10 cellular contexts compared by ENCODE assay signal in genomic region chr17:59825533-59826316, GRCh38.
DNase-seq lines count a peak whose midpoint lies in the region; ATAC-seq, FAIRE-seq and TF ChIP-seq lines count a peak whose summit lies in the region.
"Had no signal": no experiment of that assay in that cellular context is flagged by ENCODE, and none has a peak within 500 bp of the region (broad histone marks: within the 10 kb centered on the region; RNA-seq: fewer than 3 reads in every experiment).

No MANE protein-coding gene starts in this region.

- peak overlapping the region; percentile 67; the same call in 1 of the 2 replicates for H3K56ac ChIP-seq in IMR-90 (ENCODE audit: extremely low read depth, insufficient read depth, low read length)

- H3K27me3 ChIP-seq in IMR-90 (ENCODE audit: control insufficient read depth, insufficient read depth, low read length) (no peaks in the 10 kb centered on the region), GM12878 (replicated peaks in 1 of 2; ENCODE audit: control insufficient read depth in 2 of 2, insufficient read depth in 2 of 2, low read length in 1 of 2) (no peaks in the 10 kb centered on the region)

- peak overlapping the region; percentile 54 for H3K14ac ChIP-seq in IMR-90 (replicated peaks; ENCODE audit: low read depth, low read length)

- H4K8ac ChIP-seq in IMR-90 (ENCODE audit: low read depth in 2 of 2, low read length in 2 of 2), result peak overlapping the region; percentile 12 to 86

- H2BK15ac ChIP-seq in IMR-90 (ENCODE audit: low read depth, low read length), result peak overlapping the region; percentile 31; the same call in 2 of the 3 replicates

- H3K9ac ChIP-seq in IMR-90 (ENCODE audit: low read depth, low read length) (peak overlapping the region; percentile 19; the same call in 1 of the 2 replicates), GM12878 (ENCODE audit: control insufficient read depth, insufficient read depth, low read length) (peak overlapping the region; percentile 42)

- H3K4ac ChIP-seq in IMR-90 (ENCODE audit: low read depth, low read length), result peak overlapping the region; percentile 73

- WGBS in IMR-90 (ENCODE audit: extremely low coverage in 2 of 2, insufficient read length in 1 of 2), 2 experiments, result no CpG with 5 or more reads among the region's 5 CpGs
- 10% methylated on average over 5 of the region's 5 CpGs for WGBS in GM12878 (ENCODE audit: insufficient coverage, insufficient replicate concordance, low lambda C conversion rate, missing lambda C conversion rate)

- peaks cover 15 to 40% of the 10 kb centered on the region in 2 experiments for H3K79me1 ChIP-seq in IMR-90 (ENCODE audit: low read depth in 1 of 2, low read length in 2 of 2)

- RAD21 ChIA-PET in GM12878 (lab: Charles Lee; ENCODE audit: unreplicated experiment), result interaction anchor here (0.8 to 11.5 kb wide), 11 partner anchors 10 to 73 kb away, joined by 3 to 223 read pairs (median 6); no protein-coding TSS in a partner anchor

- peak overlapping the region; percentile 56 for H3K27ac ChIP-seq in IMR-90 (ENCODE audit: insufficient read depth, low read length)
- peak overlapping the region; percentile 98 for H3K27ac ChIP-seq in GM12878 (ENCODE audit: control insufficient read depth, insufficient read depth)

- H4K20me1 ChIP-seq in IMR-90 (ENCODE audit: insufficient read depth, low read length) (no peaks in the 10 kb centered on the region), GM12878 (ENCODE audit: control insufficient read depth, insufficient read depth) (no peaks in the 10 kb centered on the region)

- peak in 1 of 2 experiments; percentile 18; a peak in 1 of 4 replicates for TF ChIP-seq EP300 in GM12878 (IDR thresholded peaks at IDR 0.05; ENCODE audit: borderline replicate concordance in 1 of 2, control insufficient read depth in 1 of 2, low read depth in 2 of 2, low read length in 2 of 2)

- TF ChIP-seq RAD21 in IMR-90 (IDR thresholded peaks at IDR 0.05; ENCODE audit: low read length), result no peak
- no peak for TF ChIP-seq RAD21 in GM12878 (IDR thresholded peaks at IDR 0.05; ENCODE audit: insufficient read depth, low read depth, low read length)

- H3K36me3 ChIP-seq in IMR-90 (ENCODE audit: control insufficient read depth, insufficient read depth, low read length), result no peaks in the 10 kb centered on the region
- no peaks in the 10 kb centered on the region for H3K36me3 ChIP-seq in GM12878 (ENCODE audit: control insufficient read depth in 2 of 2, insufficient read depth in 2 of 2, low read length in 1 of 2)

- CTCF ChIA-PET in IMR-90 (lab: Yijun Ruan, JAX), result interaction anchor here (1.1 kb wide), 1 partner anchor 22 kb away, joined by 4 read pairs; no protein-coding TSS in a partner anchor
- CTCF ChIA-PET in GM12878 (lab: Yijun Ruan, JAX), result interaction anchor here (0.6 to 6.0 kb wide), 8 partner anchors 10 to 72 kb away, joined by 3 to 51 read pairs (median 4); no protein-coding TSS in a partner anchor

- TF ChIP-seq POLR2A in IMR-90 (IDR thresholded peaks at IDR 0.05; ENCODE audit: low read depth, low read length) (no peak), GM12878 (IDR thresholded peaks at IDR 0.05; ENCODE audit: low read depth, low read length) (no peak)

- peak overlapping the region; percentile 67 for H4K5ac ChIP-seq in IMR-90 (ENCODE audit: low read depth, low read length)

- intact Hi-C loops in IMR-90 (cut with micrococcal nuclease), result no loop called here
- intact Hi-C loops in GM12878 (cut with micrococcal nuclease; ENCODE audit: unreplicated experiment), result no loop called here

- H3K18ac ChIP-seq in IMR-90 (ENCODE audit: low read depth, low read length), result peak overlapping the region; percentile 19

- H3K9me3 ChIP-seq in IMR-90 (ENCODE audit: control insufficient read depth, insufficient read depth, low read length) (no peaks in the 10 kb centered on the region), GM12878 (replicated peaks; ENCODE audit: control insufficient read depth, insufficient read depth, low read length) (no peaks in the 10 kb centered on the region)

- H2AK5ac ChIP-seq in IMR-90 (ENCODE audit: low read depth, low read length), result peak overlapping the region; percentile 71

- H3K4me3 ChIP-seq in IMR-90 (ENCODE audit: insufficient read depth, low read depth, low read length) (no peak overlapping the region), GM12878 (peak overlapping the region; percentile 65)

- H2BK20ac ChIP-seq in IMR-90 (ENCODE audit: low read depth, low read length), result peak overlapping the region; percentile 88

- H3K79me2 ChIP-seq in GM12878 (ENCODE audit: control insufficient read depth, insufficient read depth, low read length), result peaks cover 41% of the 10 kb centered on the region

- TF ChIP-seq CTCF in IMR-90 (conservative IDR thresholded peaks at IDR 0.05; ENCODE audit: low read depth, low read length), result no peak
- TF ChIP-seq CTCF in GM12878 (IDR thresholded peaks at IDR 0.05 in 2 of 3, conservative IDR thresholded peaks at IDR 0.05 in 1 of 3; ENCODE audit: control insufficient read depth in 2 of 3, extremely low read depth in 1 of 3, insufficient read depth in 1 of 3, low read depth in 3 of 3, low read length in 3 of 3), result no peak

- H3K23ac ChIP-seq in IMR-90 (ENCODE audit: low read depth, low read length), result peak overlapping the region; percentile 78

- peaks cover 4% of the 10 kb centered on the region for H3K9me1 ChIP-seq in IMR-90 (ENCODE audit: insufficient read depth, low read length)

- H3K4me1 ChIP-seq in IMR-90 (ENCODE audit: control insufficient read depth, insufficient read depth, low read length), result peaks cover 21% of the 10 kb centered on the region
- peaks cover 52% of the 10 kb centered on the region for H3K4me1 ChIP-seq in GM12878 (ENCODE audit: control insufficient read depth, insufficient read depth, low read length)

- peak overlapping the region; percentile 74 for H4K91ac ChIP-seq in IMR-90 (ENCODE audit: insufficient read depth, low read depth, low read length)

- ATAC-seq in IMR-90 (ENCODE audit: low read depth), result peak; percentile 65
- ATAC-seq in GM12878, result peak; percentile 16
- ATAC-seq in GM21381 (IDR thresholded peaks at IDR 0.05; ENCODE audit: unreplicated experiment), result no peak
- no peak for ATAC-seq in GM18498 (IDR thresholded peaks at IDR 0.05; ENCODE audit: unreplicated experiment)

- no peak overlapping the region for H2AK9ac ChIP-seq in IMR-90 (replicated peaks; ENCODE audit: low read depth, low read length, poor library complexity)

- DNase-seq in AG20443 (ENCODE audit: low spot score), result peak; percentile 42
- peak; percentile 90 for DNase-seq in IMR-90
- DNase-seq in GM12878 (ENCODE audit: low read depth, low spot score), result no peak
- DNase-seq in myocyte (ENCODE audit: low read depth), result peak; percentile 74
- no peak for DNase-seq in DMS53 treated with DMSO at 0.1 percent for 48 hours (lab: John Stamatoyannopoulos, UW; ENCODE audit: unreplicated experiment)
- no peak for DNase-seq in nucleus accumbens (lab: John Stamatoyannopoulos, UW)
- DNase-seq: NCI-H774 had no signal

- POLR2A ChIA-PET in IMR-90 (lab: Charles Lee; ENCODE audit: unreplicated experiment) (interaction anchor here (1.4 kb wide), 1 partner anchor 12 kb away, joined by 34 read pairs; no protein-coding TSS in a partner anchor), GM12878 (lab: Charles Lee) (interaction anchor here (0.9 to 12.0 kb wide), 6 partner anchors 17 to 73 kb away, joined by 3 to 332 read pairs (median 16); no protein-coding TSS in a partner anchor)

- FAIRE-seq in GM12878 (lab: Jason Lieb, UNC), result no peak
- FAIRE-seq: islet of Langerhans had no signal

- SMC1A ChIA-PET in GM12878 (lab: Charles Lee; ENCODE audit: uncharacterized antibody, unreplicated experiment), result interaction anchor here (0.7 to 15.2 kb wide), 14 partner anchors 8 to 79 kb away, joined by 3 to 250 read pairs (median 5); no protein-coding TSS in a partner anchor

- H2BK120ac ChIP-seq in IMR-90 (ENCODE audit: low read depth, low read length), result peak overlapping the region; percentile 87

- H2AFZ ChIP-seq in IMR-90 (replicated peaks; ENCODE audit: low read length, poor library complexity) (peak overlapping the region; percentile 53), GM12878 (ENCODE audit: control insufficient read depth, low read depth, low read length) (no peak overlapping the region; the same call in 1 of the 2 replicates)

- dilution Hi-C loops in IMR-90 (cut with HindIII; ENCODE audit: low sequenced_read_pairs, unreplicated experiment), result no loop called here

- in situ Hi-C loops in IMR-90 (cut with MboI; ENCODE audit: low sequenced_read_pairs), result no loop called here
- in situ Hi-C loops in GM12878 (cut with MboI), result loop anchor here (5.0 kb wide), 1 partner anchor 38 kb away; no protein-coding TSS in a partner anchor

- BruUV-seq in IMR-90 (replicated peaks; lab: Mats Ljungman, UMichigan) (no TSS peak), GM12878 (replicated peaks; lab: Mats Ljungman, UMichigan) (no TSS peak)

- H3K4me2 ChIP-seq in IMR-90 (ENCODE audit: low read depth, low read length), result peak overlapping the region; percentile 23; the same call in 1 of the 2 replicates
- H3K4me2 ChIP-seq in GM12878 (ENCODE audit: control insufficient read depth, insufficient read depth), result peak overlapping the region; percentile 95

- peak overlapping the region; percentile 90 for H2BK5ac ChIP-seq in IMR-90 (ENCODE audit: low read depth, low read length, poor library complexity, severe bottlenecking)

TF ChIP-seq in IMR-90, 13 proteins besides CTCF, POLR2A, EP300 and RAD21 (continues in another document):
- TF ChIP-seq BHLHE40 (IDR thresholded peaks at IDR 0.05; ENCODE audit: low read depth, low read length), result no peak
- TF ChIP-seq, protein P1, sequence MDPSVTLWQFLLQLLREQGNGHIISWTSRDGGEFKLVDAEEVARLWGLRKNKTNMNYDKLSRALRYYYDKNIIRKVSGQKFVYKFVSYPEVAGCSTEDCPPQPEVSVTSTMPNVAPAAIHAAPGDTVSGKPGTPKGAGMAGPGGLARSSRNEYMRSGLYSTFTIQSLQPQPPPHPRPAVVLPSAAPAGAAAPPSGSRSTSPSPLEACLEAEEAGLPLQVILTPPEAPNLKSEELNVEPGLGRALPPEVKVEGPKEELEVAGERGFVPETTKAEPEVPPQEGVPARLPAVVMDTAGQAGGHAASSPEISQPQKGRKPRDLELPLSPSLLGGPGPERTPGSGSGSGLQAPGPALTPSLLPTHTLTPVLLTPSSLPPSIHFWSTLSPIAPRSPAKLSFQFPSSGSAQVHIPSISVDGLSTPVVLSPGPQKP (IDR thresholded peaks at IDR 0.05; ENCODE audit: borderline replicate concordance, low read depth, low read length), result no peak

TF ChIP-seq in GM12878, 131 proteins besides CTCF, POLR2A, EP300 and RAD21 (continues in another document):
- no peak for TF ChIP-seq RCOR1 (conservative IDR thresholded peaks at IDR 0.05; ENCODE audit: low read depth, low read length)
- TF ChIP-seq MEF2A (IDR thresholded peaks at IDR 0.05; ENCODE audit: insufficient read depth, low read depth, low read length), result no peak
- no peak for TF ChIP-seq ZNF622 (IDR thresholded peaks at IDR 0.05)

Comparison
In these comparisons a context has a peak if more than half of its experiments do, and no peak if none do; other contexts are left out.
1. DNase-seq: peak in AG20443 (single experiment), IMR-90 (single experiment) and myocyte (single experiment); none in GM12878 (single experiment), DMS53 treated with DMSO at 0.1 percent for 48 hours (single experiment) and nucleus accumbens (0 of 56).
2. ATAC-seq: peak in IMR-90 (single experiment) and GM12878 (single experiment); none in GM21381 (single experiment) and GM18498 (single experiment).